In the genomic region with DNA sequence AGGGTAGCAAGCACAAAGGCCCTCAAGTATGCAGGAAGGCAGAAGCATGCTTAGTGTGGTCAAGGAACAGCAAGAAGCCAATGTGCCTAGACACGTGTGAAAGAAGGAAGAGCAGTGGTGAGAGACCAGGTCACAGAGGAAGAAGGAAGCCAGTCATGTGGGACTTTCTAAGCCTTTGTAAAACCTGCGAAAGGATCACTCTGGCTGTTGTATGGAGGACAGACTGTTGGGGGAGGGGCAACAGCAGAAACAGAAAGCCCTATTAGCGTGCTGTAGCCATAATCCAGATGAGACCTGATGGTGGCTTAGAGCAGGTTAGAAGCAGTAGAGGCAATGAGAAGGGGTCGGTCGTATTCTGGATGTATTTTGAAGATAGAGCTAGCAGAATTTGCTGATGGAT, we compare ENCODE assay signal across 1 cellular context.
TF ChIP-seq lines count a peak whose summit lies in the region.

No MANE protein-coding gene starts in this region.

TF ChIP-seq in GM12878, 131 proteins besides CTCF, POLR2A, EP300 and RAD21:
- TF ChIP-seq HDGF (IDR thresholded peaks at IDR 0.05) (no peak), ZNF24 (IDR thresholded peaks at IDR 0.05) (no peak), NBN (IDR thresholded peaks at IDR 0.05) (0 out of 2 replicates have a peak, but pooled peaks have one; percentile 27), ZNF622 (IDR thresholded peaks at IDR 0.05) (no peak), SMC3 (IDR thresholded peaks at IDR 0.05; ENCODE audit: borderline replicate concordance, low read length) (no peak)
